In the genomic region with DNA sequence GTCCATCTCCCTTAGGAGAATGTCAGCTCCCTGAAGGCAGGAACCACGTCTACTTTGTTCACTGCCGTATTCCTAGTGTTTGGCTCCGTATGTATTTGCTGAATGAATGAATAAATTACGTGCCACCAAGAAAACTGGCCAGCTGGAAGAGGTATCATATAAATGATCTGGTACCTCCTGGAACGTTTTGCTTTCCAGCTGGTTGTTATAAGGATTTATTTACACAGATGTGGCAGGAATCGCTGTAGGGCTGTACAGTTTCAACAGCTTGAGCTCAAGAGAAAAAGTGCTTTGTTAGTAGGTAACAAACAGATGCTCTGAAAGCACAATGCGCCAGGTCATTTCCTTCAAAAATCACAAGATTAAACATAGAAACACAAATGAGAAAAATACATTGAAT, we compare ENCODE assay signal across 18 cellular contexts.
"Had no signal": no experiment of that assay in that cellular context is flagged by ENCODE, and none has a peak within 500 bp of the region (broad histone marks: within the 10 kb centered on the region; RNA-seq: fewer than 3 reads in every experiment).

No MANE protein-coding gene starts in this region.

- H3K4me1 Mint-ChIP-seq: stimulated activated naive CD8-positive, alpha-beta T cell treated with anti-CD3 and anti-CD28 coated beads, Interleukin-15, amount 100 ng/mL, for 72 hours had no signal

- H3K4me3 Mint-ChIP-seq: natural killer cell treated with Interleukin-12 subunit alpha and Interleukin-12 subunit beta and Interleukin-15 and Interleukin-18, amount 100 ng/mL, for 72 hours; stimulated activated naive CD8-positive, alpha-beta T cell treated with anti-CD3 and anti-CD28 coated beads, Interleukin-15, amount 100 ng/mL, for 72 hours had no signal

- H3K27ac Mint-ChIP-seq: activated naive CD4-positive, alpha-beta T cell treated with anti-CD3 and anti-CD28 coated beads, Interleukin-2, amount 50 U/mL, for 72 hours; natural killer cell treated with Interleukin-12 subunit alpha and Interleukin-12 subunit beta and Interleukin-15 and Interleukin-18, amount 100 ng/mL, for 72 hours; stimulated activated naive CD8-positive, alpha-beta T cell treated with anti-CD3 and anti-CD28 coated beads, Interleukin-15, amount 100 ng/mL, for 72 hours had no signal

- DNase-seq: activated CD4-positive, CD25-positive, alpha-beta regulatory T cell treated with anti-CD3 and anti-CD28 coated beads, Interleukin-2, amount 50 U/mL, for 72 hours; activated gamma-delta T cell; adrenal gland; cerebellar nuclear complex; cortex of kidney; effector CD4-positive, alpha-beta T cell; hypothalamus; islet precursor cell; left colon; lower lobe of right lung; pancreas; right lobe of liver; small intestine; stimulated activated CD4-positive, alpha-beta T cell treated with anti-CD3 and anti-CD28 coated beads, Interleukin-4, amount 100 ng/mL, for 1 hour; stimulated activated naive CD8-positive, alpha-beta T cell treated with anti-CD3 and anti-CD28 coated beads, Interleukin-15, amount 100 ng/mL, for 72 hours; trophoblast cell had no signal

- H3K36me3 Mint-ChIP-seq: natural killer cell treated with Interleukin-12 subunit alpha and Interleukin-12 subunit beta and Interleukin-15 and Interleukin-18, amount 100 ng/mL, for 72 hours had no signal
